ENCODE assay signal across 8 cellular contexts in the genomic region with DNA sequence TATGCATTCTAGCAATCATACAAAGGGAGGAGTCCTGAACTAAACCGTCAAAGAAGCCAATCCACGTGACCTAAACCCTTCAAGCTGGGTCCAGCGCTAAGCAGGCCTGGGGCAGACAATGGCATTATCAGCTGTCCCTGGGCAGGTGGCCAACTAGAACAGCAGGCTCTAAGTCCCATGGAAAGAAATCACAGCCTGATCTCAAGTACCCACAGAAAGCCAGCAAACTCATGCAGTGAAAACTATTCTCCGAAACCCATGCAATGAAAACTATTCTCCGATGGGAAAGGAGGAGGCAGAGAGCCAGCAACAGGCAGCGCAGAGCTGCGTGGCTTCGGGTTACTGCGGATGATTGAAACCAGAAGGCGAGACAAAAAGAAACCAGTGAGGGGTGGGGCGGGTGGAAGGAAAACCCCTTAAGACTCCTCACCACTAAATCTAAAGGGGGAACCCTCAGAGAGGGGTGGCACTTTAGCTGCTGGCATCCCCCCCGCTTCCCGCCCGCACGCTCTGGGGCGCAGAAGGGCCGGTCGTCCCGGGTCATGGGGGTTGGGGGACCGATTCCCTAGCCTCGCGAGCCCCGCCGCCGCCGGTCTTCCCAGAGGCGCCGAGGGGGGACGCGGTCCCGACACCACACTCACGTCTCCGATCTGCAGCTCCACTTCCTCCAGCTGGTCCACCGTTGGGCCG. TPM values are rescaled to one million over a fixed set of nuclear protein-coding genes. Genes with fewer than 3 reads are reported as not detected.
A peak's percentile ranks its signal among the peaks of the same experiment; 100 is the strongest.
DNase-seq lines count a peak whose midpoint lies in the region; ATAC-seq lines count a peak whose summit lies in the region.

No MANE protein-coding gene starts in this region.

- peaks cover 31% of the 10 kb centered on the region for H3K4me1 ChIP-seq in BLaER1

- H3K9ac ChIP-seq in BLaER1 = peak overlapping the region; percentile 94

- H3K9me3 ChIP-seq in BLaER1 = no peaks in the 10 kb centered on the region

- H3K27me3 Mint-ChIP-seq in activated CD8-positive, alpha-beta memory T cell treated with anti-CD3 and anti-CD28 coated beads, Interleukin-2, amount 10 ng/mL, durations not matched to agents 7 days and 5 days = no peaks in the 10 kb centered on the region

- H3K4me3 ChIP-seq in BLaER1 = peak overlapping the region; percentile 94

- H4K20me1 ChIP-seq in BLaER1 = peaks cover 36% of the 10 kb centered on the region

- H3K27me3 ChIP-seq in BLaER1 = no peaks in the 10 kb centered on the region

- H3K27ac ChIP-seq in BLaER1 = peak overlapping the region; percentile 93

- CTCF ChIA-PET in activated CD8-positive, alpha-beta memory T cell treated with anti-CD3 and anti-CD28 coated beads, Interleukin-2, amount 10 ng/mL, durations not matched to agents 7 days and 5 days (lab: Charles Lee) = interaction anchor here (1.0 to 2.1 kb wide), 6 partner anchors 51 to 532 kb away, joined by 3 to 6 read pairs (median 4); a partner anchor contains a TSS

- DNase-seq in NCI-H748 (lab: John Stamatoyannopoulos, UW; ENCODE audit: unreplicated experiment) (peak; percentile 83), epidermal melanocyte (ENCODE audit: insufficient read length, low spot score) (peak; percentile 43), middle frontal gyrus (ENCODE audit: extremely low spot score, low spot score) (peak; percentile 32)
- DNase-seq in activated CD8-positive, alpha-beta memory T cell treated with anti-CD3 and anti-CD28 coated beads, Interleukin-2, amount 10 ng/mL, durations not matched to agents 7 days and 5 days = peak; percentile 75
- peak; percentile 43 to 53 for DNase-seq in stimulated activated CD8-positive, alpha-beta memory T cell treated with anti-CD3 and anti-CD28 coated beads, Interleukin-2, amount 100 ng/mL, for 48 hours (ENCODE audit: low read depth in 2 of 2)

- ATAC-seq in GM19025 (IDR thresholded peaks at IDR 0.05; ENCODE audit: low read depth, unreplicated experiment) (peak; percentile 17), HG03342 (IDR thresholded peaks at IDR 0.05; ENCODE audit: unreplicated experiment) (peak; percentile 31)
- ATAC-seq in activated CD8-positive, alpha-beta memory T cell treated with anti-CD3 and anti-CD28 coated beads, Interleukin-2, amount 10 ng/mL, durations not matched to agents 7 days and 5 days = peak; percentile 5

- H3K27ac Mint-ChIP-seq in activated CD8-positive, alpha-beta memory T cell treated with anti-CD3 and anti-CD28 coated beads, Interleukin-2, amount 10 ng/mL, durations not matched to agents 7 days and 5 days = peak overlapping the region; percentile 94

- peak overlapping the region; percentile 86 for H3K4me2 ChIP-seq in BLaER1

- H3K4me3 Mint-ChIP-seq in activated CD8-positive, alpha-beta memory T cell treated with anti-CD3 and anti-CD28 coated beads, Interleukin-2, amount 10 ng/mL, durations not matched to agents 7 days and 5 days = peak overlapping the region; percentile 95

- peaks cover 31% of the 10 kb centered on the region for H3K4me1 Mint-ChIP-seq in activated CD8-positive, alpha-beta memory T cell treated with anti-CD3 and anti-CD28 coated beads, Interleukin-2, amount 10 ng/mL, durations not matched to agents 7 days and 5 days

- peaks cover 17% of the 10 kb centered on the region for H3K36me3 Mint-ChIP-seq in activated CD8-positive, alpha-beta memory T cell treated with anti-CD3 and anti-CD28 coated beads, Interleukin-2, amount 10 ng/mL, durations not matched to agents 7 days and 5 days

- H3K9me3 Mint-ChIP-seq in activated CD8-positive, alpha-beta memory T cell treated with anti-CD3 and anti-CD28 coated beads, Interleukin-2, amount 10 ng/mL, durations not matched to agents 7 days and 5 days (ENCODE audit: low read depth) = no peaks in the 10 kb centered on the region

- peaks cover 19% of the 10 kb centered on the region for H3K36me3 ChIP-seq in BLaER1

RNA-seq across cellular contexts. Expression of a gene that starts 0.6 kb away (rescaled TPM):
- 10 to 100 TPM; 17.9 to 20.2 TPM for total RNA-seq in activated CD8-positive, alpha-beta memory T cell treated with anti-CD3 and anti-CD28 coated beads, Interleukin-2, amount 10 ng/mL, durations not matched to agents 7 days and 5 days

RNA-seq across cellular contexts. Expression of a gene that starts 1.0 kb away (rescaled TPM):
- 10 to 100 TPM; 22.0 to 30.4 TPM for total RNA-seq in activated CD8-positive, alpha-beta memory T cell treated with anti-CD3 and anti-CD28 coated beads, Interleukin-2, amount 10 ng/mL, durations not matched to agents 7 days and 5 days

RNA-seq across cellular contexts. Expression of a gene that starts 52.1 kb away (rescaled TPM):
- 10 to 100 TPM; 39.4 to 43.9 TPM for total RNA-seq in activated CD8-positive, alpha-beta memory T cell treated with anti-CD3 and anti-CD28 coated beads, Interleukin-2, amount 10 ng/mL, durations not matched to agents 7 days and 5 days

Comparison
In these comparisons a context has a peak if more than half of its experiments do, and no peak if none do; other contexts are left out.
1. Peak in every context shown above with its lines: DNase-seq, ATAC-seq, H3K4me3 ChIP-seq and H3K27ac ChIP-seq.
2. DNase-seq: peak in every context shown above with its lines; median percentile 83 in NCI-H748; 75 in activated CD8-positive, alpha-beta memory T cell treated with anti-CD3 and anti-CD28 coated beads, Interleukin-2, amount 10 ng/mL, durations not matched to agents 7 days and 5 days; 48 in stimulated activated CD8-positive, alpha-beta memory T cell treated with anti-CD3 and anti-CD28 coated beads, Interleukin-2, amount 100 ng/mL, for 48 hours; 43 in epidermal melanocyte; 32 in middle frontal gyrus.